8 cellular contexts compared by ENCODE assay signal in genomic region chr2:74958277-74959105, GRCh38. TPM values are rescaled to one million over a fixed set of nuclear protein-coding genes. Genes with fewer than 3 reads are reported as not detected.
DNase-seq lines count a peak whose midpoint lies in the region; ATAC-seq and TF ChIP-seq lines count a peak whose summit lies in the region.

Gene POLE4, plus strand, starts transcription at chr2:74958643. Its CDS starts 37 bp downstream, at chr2:74958680.

- CTCF ChIA-PET in AG04449 (lab: Yijun Ruan, JAX), result interaction anchor here (1.1 kb wide), 1 partner anchor 39 kb away, joined by 3 read pairs; no protein-coding TSS in a partner anchor

- H3K9ac ChIP-seq in iPS-20b (ENCODE audit: low read depth, low read length), result peak within 1 kb of the TSS; percentile 76; the same call in 1 of the 2 replicates

- peak; percentile 58 for TF ChIP-seq POLR2A in breast epithelium (IDR thresholded peaks at IDR 0.05)

- no peaks in the 10 kb centered on the region for H3K4me1 ChIP-seq in breast epithelium
- H3K4me1 ChIP-seq in iPS-20b (ENCODE audit: insufficient read depth, low read length), result no peaks in the 10 kb centered on the region

- no peaks in the 10 kb centered on the region for H3K27me3 ChIP-seq in WERI-Rb-1 (ENCODE audit: insufficient read depth, low read depth, severe bottlenecking)
- H3K27me3 ChIP-seq in breast epithelium, result no peaks in the 10 kb centered on the region
- peaks cover 35% of the 10 kb centered on the region for H3K27me3 ChIP-seq in iPS-20b (ENCODE audit: insufficient read depth, low read length)

- POLR2A ChIA-PET in AG04449 (lab: Yijun Ruan, JAX), result no interaction called here

- no peak for TF ChIP-seq CTCF in AG04449 (IDR thresholded peaks at IDR 0.05; ENCODE audit: insufficient read depth, low read length, missing control alignments)
- no peak for TF ChIP-seq CTCF in WERI-Rb-1 (IDR thresholded peaks at IDR 0.05; ENCODE audit: low read depth, low read length)
- TF ChIP-seq CTCF in breast epithelium (IDR thresholded peaks at IDR 0.05), result no peak

- H3K9me3 ChIP-seq in WERI-Rb-1 (ENCODE audit: severe bottlenecking) (peaks cover 5% of the 10 kb centered on the region), breast epithelium (no peaks in the 10 kb centered on the region), iPS-20b (ENCODE audit: insufficient read depth, low read depth, low read length) (peaks cover 9% of the 10 kb centered on the region)

- no peak for DNase-seq in AG04449 (ENCODE audit: low read depth, low spot score)
- DNase-seq in NCI-H2227 (lab: John Stamatoyannopoulos, UW; ENCODE audit: unreplicated experiment), result peak; percentile 95
- DNase-seq in WERI-Rb-1, result peak; percentile 82
- peak; percentile 85 to 92 for DNase-seq in breast epithelium (ENCODE audit: low spot score in 2 of 2)

- peak within 1 kb of the TSS; percentile 90 for H3K27ac ChIP-seq in WERI-Rb-1
- peak within 1 kb of the TSS; percentile 92 to 94 for H3K27ac ChIP-seq in breast epithelium
- no peak within 1 kb of the TSS for H3K27ac ChIP-seq in iPS-20b (ENCODE audit: low read length)
- peak within 1 kb of the TSS; percentile 75 to 95 (median 90) for H3K27ac ChIP-seq in skin epidermis

- H3K36me3 ChIP-seq in WERI-Rb-1 (no peaks in the 10 kb centered on the region), breast epithelium (no peaks in the 10 kb centered on the region), iPS-20b (ENCODE audit: insufficient read depth, low read depth, low read length) (peaks cover 20% of the 10 kb centered on the region)

- peak within 1 kb of the TSS; percentile 80 for H3K4me3 ChIP-seq in AG04449 (ENCODE audit: low read depth, low read length)
- H3K4me3 ChIP-seq in WERI-Rb-1 (ENCODE audit: low read depth, low read length), result peak within 1 kb of the TSS; percentile 39
- peak within 1 kb of the TSS; percentile 54 to 87 (median 72) for H3K4me3 ChIP-seq in breast epithelium
- peak within 1 kb of the TSS; percentile 75 for H3K4me3 ChIP-seq in iPS-20b (ENCODE audit: low read length)
- peak within 1 kb of the TSS; percentile 39 to 66 (median 49) for H3K4me3 ChIP-seq in skin epidermis

- intact Hi-C loops in breast epithelium (cut with DNase I; ENCODE audit: low total_unique reads), result no loop called here

- ATAC-seq in GM18873 (IDR thresholded peaks at IDR 0.05; ENCODE audit: low FRiP score, unreplicated experiment), result peak; percentile 87
- ATAC-seq in HG03135 (IDR thresholded peaks at IDR 0.05; ENCODE audit: unreplicated experiment), result peak; percentile 94

RNA-seq across cellular contexts. Expression of gene POLE4, which starts in this region (rescaled TPM):
- 10 to 100 TPM; 31.9 to 46.5 (median 37.1) TPM for total RNA-seq in breast epithelium
